ENCODE assay signal across 10 cellular contexts in genomic region chr6:160134337-160134751, GRCh38. TPM values are rescaled to one million over a fixed set of nuclear protein-coding genes. Genes with fewer than 3 reads are reported as not detected.
DNase-seq lines count a peak whose midpoint lies in the region; ATAC-seq, FAIRE-seq and TF ChIP-seq lines count a peak whose summit lies in the region.
"Not testable (repeated sequence)": the region's sequence is repeated elsewhere in the genome, so short reads cannot be mapped to it uniquely, and the experiment has no call there.
"Had no signal": no experiment of that assay in that cellular context is flagged by ENCODE, and none has a peak within 500 bp of the region (broad histone marks: within the 10 kb centered on the region; RNA-seq: fewer than 3 reads in every experiment).

No MANE protein-coding gene starts in this region.

- H3K4me3 ChIP-seq in GM12865 (ENCODE audit: low read depth, low read length); GM12878; liver (ENCODE audit: low read depth in 1 of 3, low read length in 3 of 3); upper lobe of right lung: not testable (repeated sequence)

- H3K4me1 ChIP-seq in GM12878 (ENCODE audit: control insufficient read depth, insufficient read depth, low read length); upper lobe of right lung: not testable (repeated sequence)
- peaks cover 29 to 93% (median 63%) of the 10 kb centered on the region in 4 donors for H3K4me1 ChIP-seq in liver (ENCODE audit: control insufficient read depth in 4 of 4, insufficient read depth in 4 of 4, low read length in 3 of 4)

- peak; percentile 50 for ATAC-seq in activated T-helper 17 cell treated with anti-CD3 and anti-CD28 coated beads, Interleukin-2, amount 50 U/mL, for 72 hours (replicated peaks)
- 0 out of 3 replicates have a peak, but pooled peaks have one; percentile 12 for ATAC-seq in GM12878
- ATAC-seq in upper lobe of right lung, result not testable (repeated sequence)

- RAD21 ChIA-PET in GM12878 (lab: Charles Lee; ENCODE audit: unreplicated experiment), result not testable (repeated sequence)

- not testable (repeated sequence) for TF ChIP-seq POLR2A in GM12878 (IDR thresholded peaks at IDR 0.05; ENCODE audit: low read depth, low read length)

- not testable (repeated sequence) for TF ChIP-seq EP300 in GM12878 (IDR thresholded peaks at IDR 0.05; ENCODE audit: borderline replicate concordance in 1 of 2, control insufficient read depth in 1 of 2, low read depth in 2 of 2, low read length in 2 of 2)

- H3K4me2 ChIP-seq in GM12878 (ENCODE audit: control insufficient read depth, insufficient read depth), result not testable (repeated sequence)

- H3K27me3 ChIP-seq in GM12878 (replicated peaks in 1 of 2; ENCODE audit: control insufficient read depth in 2 of 2, insufficient read depth in 2 of 2, low read length in 1 of 2); liver (ENCODE audit: control insufficient read depth in 4 of 4, insufficient read depth in 4 of 4, low read length in 3 of 4); upper lobe of right lung: not testable (repeated sequence)

- WGBS in GM12878 (ENCODE audit: insufficient coverage, insufficient replicate concordance, low lambda C conversion rate, missing lambda C conversion rate), result 68% methylated on average over 20 of the region's 20 CpGs
- 92% methylated on average over 20 of the region's 20 CpGs for WGBS in liver

- not testable (repeated sequence) for H3K27me3 Mint-ChIP-seq in activated T-helper 17 cell treated with anti-CD3 and anti-CD28 coated beads, Interleukin-2, amount 50 U/mL, for 72 hours

- POLR2A ChIA-PET in GM12878 (lab: Charles Lee), result not testable (repeated sequence)

- H3K9me3 Mint-ChIP-seq in activated T-helper 17 cell treated with anti-CD3 and anti-CD28 coated beads, Interleukin-2, amount 50 U/mL, for 72 hours, result not testable (repeated sequence)

- DNase-seq in GM12865 (ENCODE audit: low read depth), result peak; percentile 65
- peak; percentile 54 for DNase-seq in activated CD4-positive, alpha-beta T cell treated with anti-CD3 and anti-CD28 coated beads for 48 hours
- not testable (repeated sequence) for DNase-seq in GM12878 (ENCODE audit: low read depth, low spot score)
- peak; percentile 32 for DNase-seq in stimulated activated CD4-positive, alpha-beta T cell treated with anti-CD3 and anti-CD28 coated beads, Interleukin-15, amount 100 ng/mL, for 24 hours
- DNase-seq in stimulated activated CD4-positive, alpha-beta T cell treated with anti-CD3 and anti-CD28 coated beads, Interleukin-4, amount 100 ng/mL, for 48 hours (ENCODE audit: low read depth in 2 of 2), result peak; percentile 5 to 9
- DNase-seq in upper lobe of right lung, result peak; percentile 40

- H2AFZ ChIP-seq in GM12878 (ENCODE audit: control insufficient read depth, low read depth, low read length), result not testable (repeated sequence)

- not testable (repeated sequence) for H4K20me1 ChIP-seq in GM12878 (ENCODE audit: control insufficient read depth, insufficient read depth)

- TF ChIP-seq RAD21 in GM12878 (IDR thresholded peaks at IDR 0.05; ENCODE audit: insufficient read depth, low read depth, low read length); liver (IDR thresholded peaks at IDR 0.05): not testable (repeated sequence)

- not testable (repeated sequence) for H3K27ac Mint-ChIP-seq in activated T-helper 17 cell treated with anti-CD3 and anti-CD28 coated beads, Interleukin-2, amount 50 U/mL, for 72 hours

- H3K4me3 Mint-ChIP-seq in activated T-helper 17 cell treated with anti-CD3 and anti-CD28 coated beads, Interleukin-2, amount 50 U/mL, for 72 hours, result not testable (repeated sequence)

- not testable (repeated sequence) for H3K79me2 ChIP-seq in GM12878 (ENCODE audit: control insufficient read depth, insufficient read depth, low read length)

- H3K27ac ChIP-seq in GM12878 (ENCODE audit: control insufficient read depth, insufficient read depth); upper lobe of right lung: not testable (repeated sequence)
- peak overlapping the region; percentile 73 to 92 for H3K27ac ChIP-seq in liver (ENCODE audit: low read depth in 1 of 2, low read length in 2 of 2)

- H3K9me3 ChIP-seq in GM12878 (replicated peaks; ENCODE audit: control insufficient read depth, insufficient read depth, low read length); liver (ENCODE audit: control insufficient read depth in 4 of 4, low read length in 3 of 4); upper lobe of right lung: not testable (repeated sequence)

- peaks cover 24% of the 10 kb centered on the region for H3K4me1 Mint-ChIP-seq in activated T-helper 17 cell treated with anti-CD3 and anti-CD28 coated beads, Interleukin-2, amount 50 U/mL, for 72 hours

- intact Hi-C loops in GM12878 (cut with micrococcal nuclease; ENCODE audit: unreplicated experiment) (loop anchor here (10.0 kb wide), 1 partner anchor 530 kb away; the partner anchor contains the start of gene LPA), upper lobe of right lung (cut with DNase I) (loop anchor here (10.0 kb wide), 1 partner anchor 320 kb away; no protein-coding TSS in a partner anchor)

- in situ Hi-C loops in GM12878 (cut with MboI), result not testable (repeated sequence)

- not testable (repeated sequence) for H3K36me3 ChIP-seq in GM12878 (ENCODE audit: control insufficient read depth in 2 of 2, insufficient read depth in 2 of 2, low read length in 1 of 2); upper lobe of right lung
- peaks cover 0 to 19% (median 2%) of the 10 kb centered on the region in 4 donors for H3K36me3 ChIP-seq in liver (ENCODE audit: control insufficient read depth in 4 of 4, insufficient read depth in 3 of 4, low read depth in 1 of 4, low read length in 3 of 4)

- not testable (repeated sequence) for H3K36me3 Mint-ChIP-seq in activated T-helper 17 cell treated with anti-CD3 and anti-CD28 coated beads, Interleukin-2, amount 50 U/mL, for 72 hours (ENCODE audit: low read depth)

- BruUV-seq in GM12878 (replicated peaks; lab: Mats Ljungman, UMichigan), result not testable (repeated sequence)

- SMC1A ChIA-PET in GM12878 (lab: Charles Lee; ENCODE audit: uncharacterized antibody, unreplicated experiment), result not testable (repeated sequence)

- not testable (repeated sequence) for FAIRE-seq in GM12878 (lab: Jason Lieb, UNC)

- TF ChIP-seq CTCF in GM12865 (IDR thresholded peaks at IDR 0.05; ENCODE audit: insufficient read depth, low read depth, low read length, missing control alignments); GM12878 (IDR thresholded peaks at IDR 0.05 in 2 of 3, conservative IDR thresholded peaks at IDR 0.05 in 1 of 3; ENCODE audit: control insufficient read depth in 2 of 3, extremely low read depth in 1 of 3, insufficient read depth in 1 of 3, low read depth in 3 of 3, low read length in 3 of 3); liver (IDR thresholded peaks at IDR 0.05; ENCODE audit: low read depth, low read length, missing input control); upper lobe of right lung (IDR thresholded peaks at IDR 0.05): not testable (repeated sequence)

- CTCF ChIA-PET in GM12878 (lab: Yijun Ruan, JAX), result interaction anchor here (0.6 kb wide), 1 partner anchor 385 kb away, joined by 3 read pairs; no protein-coding TSS in a partner anchor

- not testable (repeated sequence) for H3K9ac ChIP-seq in GM12878 (ENCODE audit: control insufficient read depth, insufficient read depth, low read length); liver (ENCODE audit: low read depth in 1 of 2, low read length in 2 of 2)

RNA-seq across cellular contexts. Expression of gene SLC22A1, which starts 12.7 kb away (rescaled TPM):
- total RNA-seq in activated T-helper 17 cell treated with anti-CD3 and anti-CD28 coated beads, Interleukin-2, amount 50 U/mL, for 72 hours, result 1 to 10 TPM; 3.3 to 3.7 TPM
- total RNA-seq in GM12878 (2013; cell fraction: nucleolus; rRNA removed), result 0.86 and 1.0 TPM in 2 replicates
- 0.05 and 0.17 TPM in 2 replicates for total RNA-seq in GM12878 (2014; rRNA removed)
- total RNA-seq in GM12878 (2014; rRNA removed; fragmentation: Illumina TruSeq; extraction: Trizol), result 0.09 TPM in 2 replicates
- total RNA-seq in GM12878 (2021), result 0.28 and 1.1 TPM in 2 replicates
- polyA plus RNA-seq in GM12878 (2011; ENCODE audit: low read depth), result not detected
- 0.15 TPM in 1 of 2 replicates, not detected in the other for polyA plus RNA-seq in GM12878 (2011; rRNA removed)
- polyA plus RNA-seq in GM12878 (2011; cell fraction: cytosol; rRNA removed), result 0.08 and 0.37 TPM in 2 replicates
- 0.34 and 0.45 TPM in 2 replicates for polyA plus RNA-seq in GM12878 (2011; cell fraction: nucleus; rRNA removed)
- polyA plus RNA-seq in GM12878 (2012), result 0.15 and 0.38 TPM in 2 replicates
- polyA plus RNA-seq in GM12878 (2014; fragmentation: Illumina TruSeq; extraction: Trizol), result 0.18 TPM in 1 of 2 replicates, not detected in the other
- under 1 TPM in 1 of 2 experiments, not detected in 1; 0.15 TPM for polyA plus RNA-seq in GM12878 (2014; fragmentation: Nextera tagmentation; extraction: Ambion mirVana)
- polyA plus RNA-seq in GM12878 (2014; rRNA removed), result 0.09 and 0.23 TPM in 2 replicates
- not detected for polyA plus RNA-seq in GM12878 (2016; fragmentation: Nextera tagmentation; extraction: Ambion mirVana)
- polyA minus RNA-seq in GM12878 (2011; rRNA and poly(A)+ RNA removed), result 0.44 and 0.82 TPM in 2 replicates
- not detected in 2 replicates for polyA minus RNA-seq in GM12878 (2011; cell fraction: cytosol; rRNA and poly(A)+ RNA removed)
- 1.8 and 3.7 TPM in 2 replicates for polyA minus RNA-seq in GM12878 (2011; cell fraction: nucleus; rRNA and poly(A)+ RNA removed)
- 100 to 1,000 TPM in 1 of 2 donors, under 1 TPM in 1; 0.79 to 407 TPM for total RNA-seq in liver
- polyA plus RNA-seq in liver, result 1,000 to 10,000 TPM in 1 of 2 donors, 100 to 1,000 TPM in 1; 471 to 1,107 TPM
- 2.7 TPM for total RNA-seq in upper lobe of right lung
- total RNA-seq: G401, IMR-90 had no signal
